ENCODE assay signal across 8 cellular contexts in the genomic region with DNA sequence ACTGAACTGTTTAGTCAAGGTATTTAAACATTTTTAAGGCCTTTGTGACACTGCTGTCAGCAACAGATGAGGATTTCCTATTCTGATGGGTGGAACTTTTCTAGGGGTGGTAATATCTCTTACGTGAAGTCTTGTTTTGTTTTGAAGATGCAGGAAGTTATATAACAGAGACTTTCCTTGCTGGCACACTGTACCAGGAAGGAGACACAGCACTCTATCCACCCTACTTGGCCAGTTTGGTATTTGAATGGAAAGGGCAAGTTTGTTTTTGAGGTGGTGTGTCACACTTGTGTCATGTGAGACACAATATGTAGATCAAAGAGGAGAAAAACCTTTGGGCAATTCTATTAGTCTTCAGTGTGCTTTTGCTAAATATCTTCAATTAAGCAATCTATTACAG. TPM values are rescaled to one million over a fixed set of nuclear protein-coding genes. Genes with fewer than 3 reads are reported as not detected.
DNase-seq lines count a peak whose midpoint lies in the region; ATAC-seq and TF ChIP-seq lines count a peak whose summit lies in the region.

No MANE protein-coding gene starts in this region.

- H2AK5ac ChIP-seq in IMR-90 (ENCODE audit: low read depth, low read length) = no peak overlapping the region

- TF ChIP-seq POLR2A in IMR-90 (IDR thresholded peaks at IDR 0.05; ENCODE audit: low read depth, low read length) = no peak

- H3K4me3 Mint-ChIP-seq in activated CD4-positive, alpha-beta T cell treated with anti-CD3 and anti-CD28 coated beads for 36 hours = peak overlapping the region; percentile 47

- H3K4me3 ChIP-seq in IMR-90 (ENCODE audit: insufficient read depth, low read depth, low read length) = no peak overlapping the region
- no peak overlapping the region for H3K4me3 ChIP-seq in effector memory CD4-positive, alpha-beta T cell (ENCODE audit: insufficient read depth, low read depth, low read length, poor library complexity, severe bottlenecking)

- no peak overlapping the region for H3K27ac ChIP-seq in IMR-90 (ENCODE audit: insufficient read depth, low read length)
- peak overlapping the region; percentile 77 for H3K27ac ChIP-seq in effector memory CD4-positive, alpha-beta T cell (ENCODE audit: insufficient read depth, low read length, poor library complexity, severe bottlenecking)

- no peak overlapping the region for H2BK15ac ChIP-seq in IMR-90 (ENCODE audit: low read depth, low read length)

- H4K91ac ChIP-seq in IMR-90 (ENCODE audit: insufficient read depth, low read depth, low read length) = no peak overlapping the region

- peaks cover 44% of the 10 kb centered on the region for H3K4me1 Mint-ChIP-seq in activated CD4-positive, alpha-beta T cell treated with anti-CD3 and anti-CD28 coated beads for 36 hours

- H3K18ac ChIP-seq in IMR-90 (ENCODE audit: low read depth, low read length) = no peak overlapping the region

- no peak overlapping the region for H3K9ac ChIP-seq in IMR-90 (ENCODE audit: low read depth, low read length)

- no CpG with 5 or more reads among the region's 1 CpG for WGBS in IMR-90 (ENCODE audit: extremely low coverage in 2 of 2, insufficient read length in 1 of 2), 2 experiments

- POLR2A ChIA-PET in activated CD4-positive, alpha-beta T cell treated with anti-CD3 and anti-CD28 coated beads for 36 hours (lab: Charles Lee) = interaction anchor here (0.9 to 1.3 kb wide), 4 partner anchors 50 to 115 kb away, joined by 4 to 6 read pairs (median 6); a partner anchor contains a TSS
- POLR2A ChIA-PET in IMR-90 (lab: Charles Lee; ENCODE audit: unreplicated experiment) = no interaction called here

- no peak overlapping the region for H4K8ac ChIP-seq in IMR-90 (ENCODE audit: low read depth in 2 of 2, low read length in 2 of 2)

- peaks cover 6% of the 10 kb centered on the region for H3K36me3 Mint-ChIP-seq in activated CD4-positive, alpha-beta T cell treated with anti-CD3 and anti-CD28 coated beads for 36 hours (ENCODE audit: low read depth)

- CTCF ChIA-PET in activated CD4-positive, alpha-beta T cell treated with anti-CD3 and anti-CD28 coated beads for 36 hours (lab: Charles Lee) = interaction anchor here (0.6 to 1.2 kb wide), 4 partner anchors 28 to 53 kb away, joined by 3 to 5 read pairs (median 4); no protein-coding TSS in a partner anchor
- CTCF ChIA-PET in IMR-90 (lab: Yijun Ruan, JAX) = no interaction called here

- no peaks in the 10 kb centered on the region for H3K9me3 ChIP-seq in IMR-90 (ENCODE audit: control insufficient read depth, insufficient read depth, low read length)
- no peaks in the 10 kb centered on the region for H3K9me3 ChIP-seq in effector memory CD4-positive, alpha-beta T cell (ENCODE audit: control insufficient read depth, low read length)

- intact Hi-C loops in activated CD4-positive, alpha-beta T cell treated with anti-CD3 and anti-CD28 coated beads for 36 hours (cut with DNase I, micrococcal nuclease) = loop anchor here (2.0 to 5.0 kb wide), 4 partner anchors 36 to 356 kb away; a partner anchor contains a TSS
- intact Hi-C loops in IMR-90 (cut with micrococcal nuclease) (no loop called here), posterior cingulate gyrus (cut with DNase I) (no loop called here), sciatic nerve (cut with DNase I) (no loop called here)

- BruUV-seq in IMR-90 (replicated peaks; lab: Mats Ljungman, UMichigan) = no TSS peak

- H3K27me3 Mint-ChIP-seq in activated CD4-positive, alpha-beta T cell treated with anti-CD3 and anti-CD28 coated beads for 36 hours = no peaks in the 10 kb centered on the region

- H2AFZ ChIP-seq in IMR-90 (replicated peaks; ENCODE audit: low read length, poor library complexity) = no peak overlapping the region

- no peaks in the 10 kb centered on the region for H3K9me3 Mint-ChIP-seq in activated CD4-positive, alpha-beta T cell treated with anti-CD3 and anti-CD28 coated beads for 36 hours (ENCODE audit: low read depth)

- H3K56ac ChIP-seq in IMR-90 (ENCODE audit: extremely low read depth, insufficient read depth, low read length) = no peak overlapping the region

- no peak overlapping the region for H3K4me2 ChIP-seq in IMR-90 (ENCODE audit: low read depth, low read length)

- H3K4me1 ChIP-seq in IMR-90 (ENCODE audit: control insufficient read depth, insufficient read depth, low read length) = no peaks in the 10 kb centered on the region
- H3K4me1 ChIP-seq in effector memory CD4-positive, alpha-beta T cell (ENCODE audit: control insufficient read depth, insufficient read depth, low read length, poor library complexity, severe bottlenecking) = peaks cover 16% of the 10 kb centered on the region

- in situ Hi-C loops in IMR-90 (cut with MboI; ENCODE audit: low sequenced_read_pairs) = no loop called here

- H3K27me3 ChIP-seq in IMR-90 (ENCODE audit: control insufficient read depth, insufficient read depth, low read length) = no peaks in the 10 kb centered on the region
- no peaks in the 10 kb centered on the region for H3K27me3 ChIP-seq in effector memory CD4-positive, alpha-beta T cell (replicated peaks; ENCODE audit: control insufficient read depth, insufficient read depth, low read length, poor library complexity, severe bottlenecking)

- H2AK9ac ChIP-seq in IMR-90 (replicated peaks; ENCODE audit: low read depth, low read length, poor library complexity) = no peak overlapping the region

- no peak overlapping the region for H4K5ac ChIP-seq in IMR-90 (ENCODE audit: low read depth, low read length)

- peak overlapping the region; percentile 100 for H3K27ac Mint-ChIP-seq in activated CD4-positive, alpha-beta T cell treated with anti-CD3 and anti-CD28 coated beads for 36 hours

- no peak overlapping the region for H3K4ac ChIP-seq in IMR-90 (ENCODE audit: low read depth, low read length)

- H2BK5ac ChIP-seq in IMR-90 (ENCODE audit: low read depth, low read length, poor library complexity, severe bottlenecking) = no peak overlapping the region

- no peaks in the 10 kb centered on the region for H3K36me3 ChIP-seq in IMR-90 (ENCODE audit: control insufficient read depth, insufficient read depth, low read length)
- no peaks in the 10 kb centered on the region for H3K36me3 ChIP-seq in effector memory CD4-positive, alpha-beta T cell (ENCODE audit: control insufficient read depth, insufficient read depth, low read length)

- peak; percentile 25 for DNase-seq in activated CD4-positive, alpha-beta T cell treated with anti-CD3 and anti-CD28 coated beads for 36 hours
- no peak for DNase-seq in activated CD4-positive, alpha-beta T cell treated with anti-CD3 and anti-CD28 coated beads, Interleukin-2, amount 50 U/mL, for 48 hours
- DNase-seq in IMR-90 = peak; percentile 11
- DNase-seq in effector memory CD4-positive, alpha-beta T cell = peak; percentile 8 to 32 (median 29)
- DNase-seq in stimulated activated naive CD4-positive, alpha-beta T cell (lab: John Stamatoyannopoulos, UW) = peak in 5 of 6 experiments; percentile 38 to 87 (median 80)
- no peak for DNase-seq in posterior cingulate gyrus
- no peak for DNase-seq in NCI-H2029 (lab: John Stamatoyannopoulos, UW)
- DNase-seq in sciatic nerve (ENCODE audit: low spot score) = no peak

- no peak overlapping the region for H3K14ac ChIP-seq in IMR-90 (replicated peaks; ENCODE audit: low read depth, low read length)

- no peak for TF ChIP-seq CTCF in IMR-90 (conservative IDR thresholded peaks at IDR 0.05; ENCODE audit: low read depth, low read length)

- no peaks in the 10 kb centered on the region for H3K79me1 ChIP-seq in IMR-90 (ENCODE audit: low read depth in 1 of 2, low read length in 2 of 2)

- dilution Hi-C loops in IMR-90 (cut with HindIII; ENCODE audit: low sequenced_read_pairs, unreplicated experiment) = no loop called here

- no peak overlapping the region for H2BK120ac ChIP-seq in IMR-90 (ENCODE audit: low read depth, low read length)

- no peaks in the 10 kb centered on the region for H4K20me1 ChIP-seq in IMR-90 (ENCODE audit: insufficient read depth, low read length)

- TF ChIP-seq RAD21 in IMR-90 (IDR thresholded peaks at IDR 0.05; ENCODE audit: low read length) = no peak

- H3K9me1 ChIP-seq in IMR-90 (ENCODE audit: insufficient read depth, low read length) = no peaks in the 10 kb centered on the region; the same call in 1 of the 2 replicates

- ATAC-seq in activated CD4-positive, alpha-beta T cell treated with anti-CD3 and anti-CD28 coated beads for 36 hours = peak; percentile 72
- ATAC-seq in IMR-90 (ENCODE audit: low read depth) = no peak
- ATAC-seq in sciatic nerve = no peak

- no peak overlapping the region for H3K23ac ChIP-seq in IMR-90 (ENCODE audit: low read depth, low read length)

- H2BK20ac ChIP-seq in IMR-90 (ENCODE audit: low read depth, low read length) = no peak overlapping the region

TF ChIP-seq in IMR-90, 13 proteins besides CTCF, POLR2A, EP300 and RAD21:
- TF ChIP-seq MAFK (IDR thresholded peaks at IDR 0.05; ENCODE audit: low read depth, low read length) (no peak), CHD1 (IDR thresholded peaks at IDR 0.05; ENCODE audit: low read depth, low read length) (no peak), FOS (IDR thresholded peaks at IDR 0.05; ENCODE audit: low read depth, low read length) (no peak), RFX5 (IDR thresholded peaks at IDR 0.05; ENCODE audit: low read depth, low read length) (no peak), BHLHE40 (IDR thresholded peaks at IDR 0.05; ENCODE audit: low read depth, low read length) (no peak), SMC3 (IDR thresholded peaks at IDR 0.05; ENCODE audit: low read depth, low read length) (no peak)
TF ChIP-seq in IMR-90: peak in this region for 0.

RNA-seq across cellular contexts. Expression of a gene that starts 51.6 kb away (rescaled TPM):
- 10 to 100 TPM; 81.1 to 88.4 TPM for total RNA-seq in activated CD4-positive, alpha-beta T cell treated with anti-CD3 and anti-CD28 coated beads for 36 hours
- 63.3 and 109 TPM in 2 replicates for total RNA-seq in IMR-90 (2012; rRNA removed)
- polyA plus RNA-seq in IMR-90 (2012; rRNA removed) = 39.6 and 56.2 TPM in 2 replicates
- polyA plus RNA-seq in IMR-90 (2012; cell fraction: cytosol; rRNA removed) = 7.7 and 16.2 TPM in 2 replicates
- 13.2 and 38.2 TPM in 2 replicates for polyA plus RNA-seq in IMR-90 (2012; cell fraction: nucleus; rRNA removed; ENCODE audit: low replicate concordance)
- 46.0 TPM for total RNA-seq in sciatic nerve

RNA-seq across cellular contexts. Expression of a gene that starts 56.0 kb away (rescaled TPM):
- total RNA-seq in activated CD4-positive, alpha-beta T cell treated with anti-CD3 and anti-CD28 coated beads for 36 hours = 10 to 100 TPM; 53.9 to 75.2 TPM
- total RNA-seq in IMR-90 (2012; rRNA removed) = 23.8 and 43.6 TPM in 2 replicates
- 15.3 and 17.1 TPM in 2 replicates for polyA plus RNA-seq in IMR-90 (2012; rRNA removed)
- 2.1 and 2.6 TPM in 2 replicates for polyA plus RNA-seq in IMR-90 (2012; cell fraction: cytosol; rRNA removed)
- polyA plus RNA-seq in IMR-90 (2012; cell fraction: nucleus; rRNA removed; ENCODE audit: low replicate concordance) = 3.1 and 27.1 TPM in 2 replicates
- 30.1 TPM for total RNA-seq in sciatic nerve

Comparison
In these comparisons a context has a peak if more than half of its experiments do, and no peak if none do; other contexts are left out.
1. DNase-seq: peak in activated CD4-positive, alpha-beta T cell treated with anti-CD3 and anti-CD28 coated beads for 36 hours (single experiment), IMR-90 (single experiment), effector memory CD4-positive, alpha-beta T cell (3 of 3) and stimulated activated naive CD4-positive, alpha-beta T cell (5 of 6); none in activated CD4-positive, alpha-beta T cell treated with anti-CD3 and anti-CD28 coated beads, Interleukin-2, amount 50 U/mL, for 48 hours (0 of 2), posterior cingulate gyrus (0 of 10), NCI-H2029 (single experiment) and sciatic nerve (single experiment).
2. intact Hi-C loops: an anchor here in activated CD4-positive, alpha-beta T cell treated with anti-CD3 and anti-CD28 coated beads for 36 hours (2.0 to 5.0 kb wide); none called in IMR-90, posterior cingulate gyrus and sciatic nerve.